12 cellular contexts compared by ENCODE assay signal in the genomic region with DNA sequence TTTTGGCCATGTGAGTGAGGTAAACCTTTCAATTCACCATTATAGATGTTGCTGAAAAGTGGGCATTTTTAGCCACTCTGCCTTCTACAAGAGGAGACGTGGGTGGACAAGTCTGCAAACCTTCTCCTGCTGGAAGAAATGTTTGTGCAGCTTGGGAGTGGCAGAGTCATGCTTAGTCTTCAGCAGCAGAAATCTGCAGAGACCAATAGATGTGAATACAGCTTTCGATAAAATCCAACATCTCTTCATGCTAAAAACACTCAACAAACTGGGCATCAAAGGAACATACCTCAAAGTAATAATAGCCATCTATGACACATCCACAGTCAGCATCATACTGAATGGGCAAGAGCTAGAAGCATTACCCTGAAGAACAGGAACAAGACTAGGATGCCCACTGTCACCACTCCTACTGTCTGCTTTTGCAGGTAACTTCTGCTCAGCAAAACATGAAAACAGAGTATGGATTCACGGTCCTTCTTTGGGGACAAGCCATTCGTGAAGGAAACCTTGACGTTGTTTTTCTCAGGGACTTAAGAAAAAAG.
DNase-seq lines count a peak whose midpoint lies in the region; ATAC-seq and TF ChIP-seq lines count a peak whose summit lies in the region.
"Had no signal": no experiment of that assay in that cellular context is flagged by ENCODE, and none has a peak within 500 bp of the region (broad histone marks: within the 10 kb centered on the region; RNA-seq: fewer than 3 reads in every experiment).

No MANE protein-coding gene starts in this region.

- no peak for TF ChIP-seq EP300 in transverse colon (IDR thresholded peaks at IDR 0.05; ENCODE audit: low read depth)

- H3K4me2 ChIP-seq in KMS-11, result peak overlapping the region; percentile 69

- H3K4me1 ChIP-seq in KMS-11 (ENCODE audit: low read depth, poor library complexity, severe bottlenecking) (peaks cover 90% of the 10 kb centered on the region), transverse colon (peaks cover 0 to 6% (median under 1%) of the 10 kb centered on the region in 4 donors)
- H3K4me1 ChIP-seq: uterus had no signal

- DNase-seq in natural killer cell (no peak), WERI-Rb-1 (no peak), transverse colon (no peak)
- no peak for DNase-seq in activated effector memory CD4-positive, alpha-beta T cell treated with anti-CD3 and anti-CD28 coated beads, Interleukin-2, amount 50 U/mL, for 16 hours
- DNase-seq: NCI-H1436 treated with DMSO at 0.1 percent for 48 hours, retina, uterus had no signal

- peaks cover 31 to 35% of the 10 kb centered on the region in 2 donors for H3K4me1 Mint-ChIP-seq in natural killer cell

- in situ Hi-C loops in transverse colon (cut with MboI; ENCODE audit: low pct_ligation_motif_present in 1 of 4, low pct_unique_long_range_greater_than_20kb in 1 of 4, low sequenced_read_pairs in 3 of 4), result no loop called here

- no peak for TF ChIP-seq POLR2A in transverse colon (IDR thresholded peaks at IDR 0.05)

- no peaks in the 10 kb centered on the region for H3K36me3 Mint-ChIP-seq in natural killer cell

- H4K20me1 ChIP-seq in KMS-11 (ENCODE audit: insufficient read depth), result no peaks in the 10 kb centered on the region

- peak overlapping the region; percentile 79 to 88 for H3K27ac Mint-ChIP-seq in natural killer cell

- H3K4me3 ChIP-seq in KMS-11 (IDR thresholded peaks at IDR 0.05; ENCODE audit: insufficient read depth, low read depth, low read length) (no peak overlapping the region), WERI-Rb-1 (ENCODE audit: low read depth, low read length) (no peak overlapping the region), transverse colon (no peak overlapping the region)
- H3K4me3 ChIP-seq: uterus had no signal

- H3K79me2 ChIP-seq in KMS-11 (ENCODE audit: insufficient read depth, low read depth), result no peaks in the 10 kb centered on the region

- no peaks in the 10 kb centered on the region for H3K36me3 ChIP-seq in KMS-11 (ENCODE audit: insufficient read depth)
- H3K36me3 ChIP-seq in WERI-Rb-1, result no peaks in the 10 kb centered on the region
- no peaks in the 10 kb centered on the region for H3K36me3 ChIP-seq in transverse colon
- H3K36me3 ChIP-seq: uterus had no signal

- H3K27me3 ChIP-seq in KMS-11 (ENCODE audit: insufficient read depth, low read depth) (no peaks in the 10 kb centered on the region), WERI-Rb-1 (ENCODE audit: insufficient read depth, low read depth, severe bottlenecking) (no peaks in the 10 kb centered on the region), transverse colon (no peaks in the 10 kb centered on the region)
- H3K27me3 ChIP-seq: uterus had no signal

- peaks cover 8 to 17% of the 10 kb centered on the region in 2 donors for H3K27me3 Mint-ChIP-seq in natural killer cell (ENCODE audit: low read depth in 2 of 2)

- H2AFZ ChIP-seq in KMS-11 (ENCODE audit: low read depth), result no peak overlapping the region

- H3K27ac ChIP-seq in KMS-11 (peak overlapping the region; percentile 92), WERI-Rb-1 (no peak overlapping the region), transverse colon (no peak overlapping the region)
- H3K27ac ChIP-seq: uterus had no signal

- 93 to 96% methylated on average over 3 to 5 of the region's 5 CpGs for WGBS in transverse colon (ENCODE audit: low coverage in 1 of 2), 2 donors

- no peaks in the 10 kb centered on the region for H3K9me3 Mint-ChIP-seq in natural killer cell

- peak overlapping the region; percentile 44 for H3K9ac ChIP-seq in KMS-11

- H3K9me3 ChIP-seq in WERI-Rb-1 (ENCODE audit: severe bottlenecking) (no peaks in the 10 kb centered on the region), transverse colon (no peaks in the 10 kb centered on the region)
- H3K9me3 ChIP-seq: uterus had no signal

- intact Hi-C loops in natural killer cell (cut with micrococcal nuclease), result loop anchor here (2.0 kb wide), 1 partner anchor 19 kb away; no protein-coding TSS in a partner anchor
- intact Hi-C loops in transverse colon (cut with DNase I; ENCODE audit: low total_unique reads), result no loop called here

- H3K4me3 Mint-ChIP-seq in natural killer cell, result no peak overlapping the region

- peak; percentile 12 for ATAC-seq in GM18873 (IDR thresholded peaks at IDR 0.05; ENCODE audit: low FRiP score, unreplicated experiment)
- peak; percentile 30 for ATAC-seq in GM21723 (IDR thresholded peaks at IDR 0.05; ENCODE audit: unreplicated experiment)
- peak in 1 of 3 donors; percentile 10 for ATAC-seq in natural killer cell
- ATAC-seq in GM18520 (IDR thresholded peaks at IDR 0.05; ENCODE audit: unreplicated experiment), result no peak
- ATAC-seq: HCT116 had no signal

- TF ChIP-seq CTCF in KMS-11 (conservative IDR thresholded peaks at IDR 0.05; ENCODE audit: low read depth, low read length) (no peak), natural killer cell (IDR thresholded peaks at IDR 0.05) (no peak), WERI-Rb-1 (IDR thresholded peaks at IDR 0.05; ENCODE audit: low read depth, low read length) (no peak), transverse colon (IDR thresholded peaks at IDR 0.05) (no peak)
